Comparison of ENCODE assay signal across 8 cellular contexts in genomic region chr14:87049886-87050820, GRCh38.
A peak's percentile ranks its signal among the peaks of the same experiment; 100 is the strongest.
DNase-seq lines count a peak whose midpoint lies in the region; ATAC-seq, FAIRE-seq and TF ChIP-seq lines count a peak whose summit lies in the region.

No MANE protein-coding gene starts in this region.

- no peaks in the 10 kb centered on the region for H3K36me3 ChIP-seq in Panc1 (ENCODE audit: control insufficient read depth, insufficient read depth, low read length)

- ATAC-seq in HG03342 (IDR thresholded peaks at IDR 0.05; ENCODE audit: unreplicated experiment) (peak; percentile 65), Panc1 (no peak), GM19035 (IDR thresholded peaks at IDR 0.05; ENCODE audit: unreplicated experiment) (no peak)

- no TSS peak for BruUV-seq in Panc1 (replicated peaks; lab: Mats Ljungman, UMichigan)

- H3K4me1 ChIP-seq in Panc1 (ENCODE audit: control insufficient read depth, insufficient read depth, low read length): no peaks in the 10 kb centered on the region

- FAIRE-seq in D721Med (lab: Jason Lieb, UNC) (peak; percentile 75), frontal cortex (lab: Jason Lieb, UNC) (no peak)

- H3K27ac ChIP-seq in Panc1 (ENCODE audit: low read length): no peak overlapping the region

- no peaks in the 10 kb centered on the region for H3K27me3 ChIP-seq in Panc1 (ENCODE audit: control insufficient read depth, insufficient read depth, low read length)

- POLR2A ChIA-PET in Panc1 (lab: Charles Lee): no interaction called here

- TF ChIP-seq CTCF in D721Med (IDR thresholded peaks at IDR 0.05; ENCODE audit: insufficient read depth, missing control alignments) (peak; percentile 54), Panc1 (IDR thresholded peaks at IDR 0.05) (peak; percentile 56), GM10266 (IDR thresholded peaks at IDR 0.05; ENCODE audit: control insufficient read depth, insufficient read depth, low read depth, missing control alignments) (no peak)

- no peaks in the 10 kb centered on the region for H3K9me3 ChIP-seq in Panc1 (ENCODE audit: control insufficient read depth, insufficient read depth, low read depth, low read length)

- intact Hi-C loops in Panc1 (cut with micrococcal nuclease; ENCODE audit: unreplicated experiment): no loop called here

- CTCF ChIA-PET in Panc1 (lab: Charles Lee): no interaction called here

- no peak overlapping the region for H3K4me3 ChIP-seq in Panc1 (ENCODE audit: low read depth in 2 of 2, low read length in 2 of 2)

- DNase-seq in D721Med (ENCODE audit: insufficient read length, low spot score) (no peak), Panc1 (ENCODE audit: low read depth, low spot score) (no peak), iris pigment epithelial cell (ENCODE audit: low read depth) (peak; percentile 3), GM10266 (ENCODE audit: extremely low spot score) (no peak), frontal cortex (ENCODE audit: low spot score in 2 of 2) (no peak), KG1 (lab: John Stamatoyannopoulos, UW) (no peak)

- in situ Hi-C loops in Panc1 (cut with HindIII; ENCODE audit: low pct_unique_long_range_greater_than_20kb, low sequenced_read_pairs): no loop called here
